1 cellular context compared by ENCODE assay signal in genomic region chr11:66360406-66361073, GRCh38.
TF ChIP-seq lines count a peak whose summit lies in the region.

No MANE protein-coding gene starts in this region.

TF ChIP-seq in HCT116, 20 proteins besides CTCF, POLR2A, EP300 and RAD21:
- TF ChIP-seq EZH2phosphoT487 (IDR thresholded peaks at IDR 0.05; ENCODE audit: borderline replicate concordance) (no peak), POLR2AphosphoS5 (IDR thresholded peaks at IDR 0.05; ENCODE audit: low read depth, low read length) (peak; percentile 53)
TF ChIP-seq in HCT116: peak in this region for 1.
